14 cellular contexts compared by ENCODE assay signal in the genomic region with DNA sequence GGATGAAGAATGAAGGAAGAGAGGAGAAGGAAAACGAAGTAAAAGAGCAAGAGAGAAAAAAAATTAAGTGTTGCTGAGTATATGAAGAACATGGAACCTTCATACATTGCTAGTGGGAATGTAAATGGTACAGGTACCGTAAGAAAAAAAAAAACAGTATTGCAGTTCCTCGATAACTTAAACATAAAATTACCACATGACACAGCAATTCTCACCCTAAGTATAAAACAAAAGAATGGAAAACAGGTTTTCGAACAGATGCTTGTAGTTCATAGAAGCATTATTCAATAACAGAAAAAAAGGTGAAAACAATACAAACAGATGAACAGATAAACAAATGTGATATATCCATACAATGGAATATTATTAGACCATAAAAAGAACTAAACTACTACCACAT. TPM values are rescaled to one million over a fixed set of nuclear protein-coding genes. Genes with fewer than 3 reads are reported as not detected.
DNase-seq lines count a peak whose midpoint lies in the region; ATAC-seq and TF ChIP-seq lines count a peak whose summit lies in the region.
"Had no signal": no experiment of that assay in that cellular context is flagged by ENCODE, and none has a peak within 500 bp of the region (broad histone marks: within the 10 kb centered on the region; RNA-seq: fewer than 3 reads in every experiment).

No MANE protein-coding gene starts in this region.

- H3K9me3 Mint-ChIP-seq in natural killer cell = no peaks in the 10 kb centered on the region
- no peaks in the 10 kb centered on the region for H3K9me3 Mint-ChIP-seq in natural killer cell treated with Interleukin-12 subunit alpha and Interleukin-12 subunit beta and Interleukin-15 and Interleukin-18, amount 100 ng/mL, for 72 hours
- H3K9me3 Mint-ChIP-seq in CD8-positive, alpha-beta memory T cell = no peaks in the 10 kb centered on the region
- H3K9me3 Mint-ChIP-seq in central memory CD8-positive, alpha-beta T cell = no peaks in the 10 kb centered on the region
- H3K9me3 Mint-ChIP-seq in naive thymus-derived CD8-positive, alpha-beta T cell = peaks cover 0 to 5% (median 0%) of the 10 kb centered on the region in 9 donors

- POLR2A ChIA-PET in CD8-positive, alpha-beta memory T cell (lab: Charles Lee) = no interaction called here
- POLR2A ChIA-PET in naive thymus-derived CD8-positive, alpha-beta T cell (lab: Charles Lee) = no interaction called here

- ATAC-seq in natural killer cell = no peak
- ATAC-seq in natural killer cell treated with Interleukin-12 subunit alpha and Interleukin-12 subunit beta and Interleukin-15 and Interleukin-18, amount 100 ng/mL, for 72 hours = no peak
- ATAC-seq in central memory CD8-positive, alpha-beta T cell (replicated peaks; ENCODE audit: extremely low read depth, poor library complexity, severe bottlenecking) = no peak
- ATAC-seq in naive thymus-derived CD8-positive, alpha-beta T cell = no peak
- ATAC-seq: GM12878 had no signal

- CTCF ChIA-PET in CD8-positive, alpha-beta memory T cell (lab: Charles Lee) = no interaction called here

- no peaks in the 10 kb centered on the region for H3K27me3 Mint-ChIP-seq in natural killer cell (ENCODE audit: low read depth in 2 of 2)
- no peaks in the 10 kb centered on the region for H3K27me3 Mint-ChIP-seq in natural killer cell treated with Interleukin-12 subunit alpha and Interleukin-12 subunit beta and Interleukin-15 and Interleukin-18, amount 100 ng/mL, for 72 hours
- no peaks in the 10 kb centered on the region for H3K27me3 Mint-ChIP-seq in CD8-positive, alpha-beta memory T cell
- H3K27me3 Mint-ChIP-seq in central memory CD8-positive, alpha-beta T cell = no peaks in the 10 kb centered on the region
- no peaks in the 10 kb centered on the region for H3K27me3 Mint-ChIP-seq in naive thymus-derived CD8-positive, alpha-beta T cell

- intact Hi-C loops in natural killer cell (cut with micrococcal nuclease) = no loop called here

- H3K36me3 Mint-ChIP-seq in natural killer cell = no peaks in the 10 kb centered on the region
- H3K36me3 Mint-ChIP-seq in natural killer cell treated with Interleukin-12 subunit alpha and Interleukin-12 subunit beta and Interleukin-15 and Interleukin-18, amount 100 ng/mL, for 72 hours = peaks cover 8% of the 10 kb centered on the region
- peaks cover 6 to 58% (median 14%) of the 10 kb centered on the region in 3 donors for H3K36me3 Mint-ChIP-seq in CD8-positive, alpha-beta memory T cell
- peaks cover 17% of the 10 kb centered on the region for H3K36me3 Mint-ChIP-seq in central memory CD8-positive, alpha-beta T cell (ENCODE audit: insufficient read depth)
- H3K36me3 Mint-ChIP-seq in naive thymus-derived CD8-positive, alpha-beta T cell = peaks cover 21 to 59% (median 35%) of the 10 kb centered on the region in 3 donors

- H3K4me3 ChIP-seq in CD8-positive, alpha-beta memory T cell (ENCODE audit: low read length) = no peak overlapping the region
- H3K4me3 ChIP-seq: GM12878, GM23248 had no signal

- no peak overlapping the region for H3K27ac ChIP-seq in CD8-positive, alpha-beta memory T cell (ENCODE audit: low read depth, low read length)
- H3K27ac ChIP-seq in caudate nucleus (ENCODE audit: low read depth, low read length) = no peak overlapping the region
- H3K27ac ChIP-seq: GM23248 had no signal

- H3K4me1 Mint-ChIP-seq in natural killer cell = peaks cover 27 to 48% of the 10 kb centered on the region in 2 donors
- peaks cover 32 to 34% of the 10 kb centered on the region in 2 donors for H3K4me1 Mint-ChIP-seq in natural killer cell treated with Interleukin-12 subunit alpha and Interleukin-12 subunit beta and Interleukin-15 and Interleukin-18, amount 100 ng/mL, for 72 hours (ENCODE audit: low read depth in 2 of 2)
- H3K4me1 Mint-ChIP-seq in CD8-positive, alpha-beta memory T cell = peaks cover 33 to 69% (median 67%) of the 10 kb centered on the region in 3 donors
- peaks cover 48% of the 10 kb centered on the region for H3K4me1 Mint-ChIP-seq in central memory CD8-positive, alpha-beta T cell
- peaks cover 13 to 60% (median 45%) of the 10 kb centered on the region in 4 donors for H3K4me1 Mint-ChIP-seq in naive thymus-derived CD8-positive, alpha-beta T cell

- H3K27me3 ChIP-seq in CD8-positive, alpha-beta memory T cell (ENCODE audit: insufficient read depth, low read length, poor library complexity, severe bottlenecking) = no peaks in the 10 kb centered on the region

- TF ChIP-seq CTCF in natural killer cell (IDR thresholded peaks at IDR 0.05) = no peak

- H3K4me3 Mint-ChIP-seq in natural killer cell = no peak overlapping the region
- no peak overlapping the region for H3K4me3 Mint-ChIP-seq in natural killer cell treated with Interleukin-12 subunit alpha and Interleukin-12 subunit beta and Interleukin-15 and Interleukin-18, amount 100 ng/mL, for 72 hours
- H3K4me3 Mint-ChIP-seq in CD8-positive, alpha-beta memory T cell = no peak overlapping the region
- no peak overlapping the region for H3K4me3 Mint-ChIP-seq in central memory CD8-positive, alpha-beta T cell
- no peak overlapping the region for H3K4me3 Mint-ChIP-seq in naive thymus-derived CD8-positive, alpha-beta T cell
- H3K4me3 Mint-ChIP-seq: CD14-positive monocyte had no signal

- no peaks in the 10 kb centered on the region for H3K9me3 ChIP-seq in CD8-positive, alpha-beta memory T cell (ENCODE audit: low read length)

- H3K4me1 ChIP-seq in CD8-positive, alpha-beta memory T cell (ENCODE audit: insufficient read depth, low read length) = peaks cover 11% of the 10 kb centered on the region

- DNase-seq in natural killer cell (no peak), NCI-H2196 (lab: John Stamatoyannopoulos, UW; ENCODE audit: unreplicated experiment) (no peak), caudate nucleus (lab: John Stamatoyannopoulos, UW) (no peak)
- no peak for DNase-seq in natural killer cell treated with Interleukin-12 subunit alpha and Interleukin-12 subunit beta and Interleukin-15 and Interleukin-18, amount 100 ng/mL, for 72 hours (ENCODE audit: low spot score)
- DNase-seq in CD8-positive, alpha-beta memory T cell = no peak
- DNase-seq in central memory CD8-positive, alpha-beta T cell (ENCODE audit: low spot score in 2 of 2) = no peak
- DNase-seq in naive thymus-derived CD8-positive, alpha-beta T cell = no peak
- no peak for DNase-seq in central memory CD4-positive, alpha-beta T cell
- DNase-seq: DMS79, GM23248, H7, IMR-90 had no signal

- peak overlapping the region; percentile 12 to 22 for H3K27ac Mint-ChIP-seq in natural killer cell
- peak overlapping the region in 1 of 2 donors; percentile 3 for H3K27ac Mint-ChIP-seq in natural killer cell treated with Interleukin-12 subunit alpha and Interleukin-12 subunit beta and Interleukin-15 and Interleukin-18, amount 100 ng/mL, for 72 hours
- H3K27ac Mint-ChIP-seq in CD8-positive, alpha-beta memory T cell = peak overlapping the region in 5 of 8 donors; percentile 11 to 66 (median 24)
- peak overlapping the region; percentile 80 for H3K27ac Mint-ChIP-seq in central memory CD8-positive, alpha-beta T cell (ENCODE audit: low read depth)
- peak overlapping the region in 8 of 10 donors; percentile 2 to 63 (median 10) for H3K27ac Mint-ChIP-seq in naive thymus-derived CD8-positive, alpha-beta T cell
- H3K27ac Mint-ChIP-seq: CD14-positive monocyte had no signal

- H3K36me3 ChIP-seq in CD8-positive, alpha-beta memory T cell (ENCODE audit: insufficient read depth, low read length) = peaks cover 13% of the 10 kb centered on the region

RNA-seq across cellular contexts. Expression of a gene that starts 51.6 kb away (rescaled TPM):
- total RNA-seq in natural killer cell = 10 to 100 TPM; 41.4 to 60.6 (median 52.7) TPM
- total RNA-seq in natural killer cell treated with Interleukin-12 subunit alpha and Interleukin-12 subunit beta and Interleukin-15 and Interleukin-18, amount 100 ng/mL, for 72 hours = 10 to 100 TPM; 17.3 to 17.9 TPM
- total RNA-seq in CD8-positive, alpha-beta memory T cell = 10 to 100 TPM; 11.1 to 13.2 TPM
- polyA plus RNA-seq in CD8-positive, alpha-beta memory T cell = 8.3 TPM
- total RNA-seq in naive thymus-derived CD8-positive, alpha-beta T cell = 10 to 100 TPM; 71.2 to 72.5 TPM
- polyA plus RNA-seq in naive thymus-derived CD8-positive, alpha-beta T cell = 10 to 100 TPM in 1 of 3 donors, 1 to 10 TPM in 2; 6.7 to 11.2 (median 9.3) TPM
